ENCODE assay signal across 23 cellular contexts in the genomic region with DNA sequence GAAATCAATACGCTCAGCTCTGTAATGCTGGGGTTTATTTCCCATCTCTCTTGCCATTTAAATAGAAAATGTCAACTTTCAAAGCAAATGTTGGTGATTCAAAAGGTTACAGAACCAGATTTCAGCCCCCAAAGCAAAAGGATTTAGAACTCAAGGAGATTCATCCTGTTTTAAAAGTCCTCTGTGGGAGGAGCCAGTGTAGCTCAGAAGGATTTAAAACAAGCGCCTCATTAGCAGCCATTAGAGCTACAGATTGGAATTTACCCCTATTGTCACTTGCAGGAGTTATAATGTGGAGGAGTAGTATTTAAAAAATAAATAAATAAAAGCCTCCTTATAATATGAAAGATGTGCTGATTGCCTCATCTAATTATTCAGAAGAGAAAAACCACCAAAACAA.
DNase-seq lines count a peak whose midpoint lies in the region; ATAC-seq, FAIRE-seq and TF ChIP-seq lines count a peak whose summit lies in the region.
"Had no signal": no experiment of that assay in that cellular context is flagged by ENCODE, and none has a peak within 500 bp of the region (broad histone marks: within the 10 kb centered on the region; RNA-seq: fewer than 3 reads in every experiment).

No MANE protein-coding gene starts in this region.

- no peak overlapping the region for H3K4me3 Mint-ChIP-seq in nephron progenitor cell
- H3K4me3 Mint-ChIP-seq in stimulated activated naive B cell treated with anti-CD40 and anti-IgM and Interleukin-4, amounts not matched to agents 10 μg/mL and 1 μg/mL and 100 μg/mL, for 72 hours, result no peak overlapping the region
- H3K4me3 Mint-ChIP-seq: CD14-positive monocyte; CD4-positive, alpha-beta memory T cell had no signal

- no peak overlapping the region for H3K4me2 ChIP-seq in HCT116 (ENCODE audit: low read length)
- H3K4me2 ChIP-seq: A549; BLaER1 treated with 17β-estradiol and CSF1 and Interleukin-3, amounts not matched to agents 10 nM and 100 nM had no signal

- peaks cover 5% of the 10 kb centered on the region for H3K9me3 Mint-ChIP-seq in nephron progenitor cell
- H3K9me3 Mint-ChIP-seq in stimulated activated naive B cell treated with anti-CD40 and anti-IgM and Interleukin-4, amounts not matched to agents 10 μg/mL and 1 μg/mL and 100 μg/mL, for 72 hours, result no peaks in the 10 kb centered on the region

- no peak for TF ChIP-seq CTCF in D721Med (IDR thresholded peaks at IDR 0.05; ENCODE audit: insufficient read depth, missing control alignments)
- no peak for TF ChIP-seq CTCF in HCT116 (IDR thresholded peaks at IDR 0.05 in 2 of 3, conservative IDR thresholded peaks at IDR 0.05 in 1 of 3; ENCODE audit: borderline replicate concordance in 1 of 3, insufficient read depth in 1 of 3, low read depth in 2 of 3, low read length in 2 of 3)
- TF ChIP-seq CTCF in nephron progenitor cell (IDR thresholded peaks at IDR 0.05), result no peak

- no peaks in the 10 kb centered on the region for H4K20me1 ChIP-seq in HCT116 (ENCODE audit: insufficient read depth)
- H4K20me1 ChIP-seq: BLaER1 treated with 17β-estradiol and CSF1 and Interleukin-3, amounts not matched to agents 10 nM and 100 nM had no signal

- no peak overlapping the region for H3K27ac ChIP-seq in HCT116 (ENCODE audit: low read depth, low read length)
- H3K27ac ChIP-seq: A549; BLaER1 treated with 17β-estradiol and CSF1 and Interleukin-3, amounts not matched to agents 10 nM and 100 nM; GM23248 had no signal

- H3K36me3 Mint-ChIP-seq in nephron progenitor cell (ENCODE audit: low read depth), result no peaks in the 10 kb centered on the region
- H3K36me3 Mint-ChIP-seq in stimulated activated naive B cell treated with anti-CD40 and anti-IgM and Interleukin-4, amounts not matched to agents 10 μg/mL and 1 μg/mL and 100 μg/mL, for 72 hours, result no peaks in the 10 kb centered on the region
- H3K36me3 Mint-ChIP-seq: CD14-positive monocyte; CD4-positive, alpha-beta memory T cell had no signal

- peaks cover 25% of the 10 kb centered on the region for H3K27me3 Mint-ChIP-seq in nephron progenitor cell (ENCODE audit: low read depth, poor library complexity)
- peaks cover 17 to 18% of the 10 kb centered on the region in 2 donors for H3K27me3 Mint-ChIP-seq in stimulated activated naive B cell treated with anti-CD40 and anti-IgM and Interleukin-4, amounts not matched to agents 10 μg/mL and 1 μg/mL and 100 μg/mL, for 72 hours

- no peak for ATAC-seq in HCT116
- ATAC-seq in stimulated activated naive B cell treated with anti-CD40 and anti-IgM and Interleukin-4, amounts not matched to agents 10 μg/mL and 1 μg/mL and 100 μg/mL, for 72 hours (replicated peaks), result no peak

- peak overlapping the region; percentile 59 for H3K27ac Mint-ChIP-seq in nephron progenitor cell
- no peak overlapping the region for H3K27ac Mint-ChIP-seq in stimulated activated naive B cell treated with anti-CD40 and anti-IgM and Interleukin-4, amounts not matched to agents 10 μg/mL and 1 μg/mL and 100 μg/mL, for 72 hours
- H3K27ac Mint-ChIP-seq: CD14-positive monocyte; CD4-positive, alpha-beta memory T cell had no signal

- H3K4me1 Mint-ChIP-seq in nephron progenitor cell, result peaks cover 36% of the 10 kb centered on the region
- peaks cover 0 to 5% of the 10 kb centered on the region in 2 donors for H3K4me1 Mint-ChIP-seq in stimulated activated naive B cell treated with anti-CD40 and anti-IgM and Interleukin-4, amounts not matched to agents 10 μg/mL and 1 μg/mL and 100 μg/mL, for 72 hours
- H3K4me1 Mint-ChIP-seq: CD14-positive monocyte; CD4-positive, alpha-beta memory T cell had no signal

- POLR2A ChIA-PET in HCT116 (lab: Charles Lee), result no interaction called here

- H3K27me3 ChIP-seq in HCT116 (ENCODE audit: insufficient read depth, low read length), result no peaks in the 10 kb centered on the region
- H3K27me3 ChIP-seq: BE2C; BLaER1 treated with 17β-estradiol and CSF1 and Interleukin-3, amounts not matched to agents 10 nM and 100 nM had no signal

- no peak for TF ChIP-seq RAD21 in HCT116 (IDR thresholded peaks at IDR 0.05; ENCODE audit: low read depth)

- H3K9me2 ChIP-seq in HCT116 (ENCODE audit: insufficient read depth), result no peaks in the 10 kb centered on the region

- CTCF ChIA-PET in HCT116 (lab: Charles Lee), result interaction anchor here (1.1 kb wide), 2 partner anchors 12 to 13 kb away, joined by 3 read pairs; no protein-coding TSS in a partner anchor

- no TSS peak for BruUV-seq in HCT116 (replicated peaks; lab: Mats Ljungman, UMichigan)

- RAD21 ChIA-PET in HCT116 (lab: Charles Lee; ENCODE audit: low non-redundant PET in 1 of 2, low total read pairs in 2 of 2, uncharacterized antibody in 2 of 2, unreplicated experiment in 2 of 2), result no interaction called here

- intact Hi-C loops in HCT116 (cut with micrococcal nuclease), result no loop called here

- TF ChIP-seq POLR2A in HCT116 (IDR thresholded peaks at IDR 0.05; ENCODE audit: borderline replicate concordance, extremely low read depth, insufficient read depth, insufficient read length), result no peak

- H2AFZ ChIP-seq in HCT116 (ENCODE audit: low read depth, low read length, poor library complexity, severe bottlenecking), result peak overlapping the region; percentile 20
- H2AFZ ChIP-seq: GM23248 had no signal

- H3K4me3 ChIP-seq in HCT116 (replicated peaks in 1 of 2; ENCODE audit: low read depth in 1 of 2, low read length in 2 of 2), result no peak overlapping the region
- H3K4me3 ChIP-seq: A549; BLaER1 treated with 17β-estradiol and CSF1 and Interleukin-3, amounts not matched to agents 10 nM and 100 nM; GM23248; HAP-1 had no signal

- DNase-seq in D721Med (ENCODE audit: insufficient read length, low spot score), result peak; percentile 55
- no peak for DNase-seq in HCT116 (ENCODE audit: low read depth, low spot score)
- no peak for DNase-seq in nephron progenitor cell
- no peak for DNase-seq in activated T-cell treated with anti-CD3 and anti-CD28 coated beads, Interleukin-2, amount 50 U/mL, for 1 hour
- DNase-seq in stimulated activated naive B cell treated with anti-CD40 and anti-IgM and Interleukin-4, amounts not matched to agents 10 μg/mL and 1 μg/mL and 100 μg/mL, for 72 hours, result no peak
- no peak for DNase-seq in HK-2 (ENCODE audit: unreplicated experiment)
- DNase-seq: 8988T; ACHN; AML-193; BE2C; Calu3; CD4-positive, alpha-beta memory T cell; COR-L47; DMS153; DND-41; GM23248 had no signal

- FAIRE-seq in D721Med (lab: Jason Lieb, UNC), result peak; percentile 84
- FAIRE-seq: A549, G401.6, GM12892, H54 had no signal

- no peaks in the 10 kb centered on the region for H3K36me3 ChIP-seq in HCT116 (ENCODE audit: control insufficient read depth in 1 of 2, insufficient read depth in 2 of 2, low read length in 2 of 2)
- H3K36me3 ChIP-seq: BLaER1 treated with 17β-estradiol and CSF1 and Interleukin-3, amounts not matched to agents 10 nM and 100 nM; HAP-1 had no signal

- H3K79me2 ChIP-seq in HCT116 (ENCODE audit: insufficient read depth, low read length), result no peaks in the 10 kb centered on the region

- H3K9ac ChIP-seq in HCT116 (ENCODE audit: low read length), result no peak overlapping the region
- H3K9ac ChIP-seq: BLaER1 treated with 17β-estradiol and CSF1 and Interleukin-3, amounts not matched to agents 10 nM and 100 nM; GM23248 had no signal

- no peaks in the 10 kb centered on the region for H3K4me1 ChIP-seq in HCT116 (ENCODE audit: control insufficient read depth in 1 of 2, insufficient read depth in 2 of 2, low read length in 2 of 2)
- H3K4me1 ChIP-seq: A549 had no signal

- H3K9me3 ChIP-seq in HCT116 (ENCODE audit: control insufficient read depth in 1 of 2, insufficient read depth in 1 of 2, low read depth in 1 of 2, low read length in 2 of 2), result no peaks in the 10 kb centered on the region
- H3K9me3 ChIP-seq: A549, BE2C, HAP-1 had no signal

TF ChIP-seq in HCT116, 20 proteins besides CTCF, POLR2A, EP300 and RAD21:
- TF ChIP-seq TCF7L2 (IDR thresholded peaks at IDR 0.05; ENCODE audit: borderline replicate concordance, extremely low read depth, insufficient read depth, insufficient read length) (no peak), EGR1 (IDR thresholded peaks at IDR 0.05; ENCODE audit: low read depth) (no peak), JUND (IDR thresholded peaks at IDR 0.05) (no peak), MAX (IDR thresholded peaks at IDR 0.05) (no peak), POLR2AphosphoS5 (IDR thresholded peaks at IDR 0.05; ENCODE audit: low read depth, low read length) (no peak)
